In genomic region chr15:90482124-90483011, GRCh38 we compare ENCODE assay signal across 9 cellular contexts. TPM values are rescaled to one million over a fixed set of nuclear protein-coding genes. Genes with fewer than 3 reads are reported as not detected.
DNase-seq lines count a peak whose midpoint lies in the region; ATAC-seq, FAIRE-seq and TF ChIP-seq lines count a peak whose summit lies in the region.
"Had no signal": no experiment of that assay in that cellular context is flagged by ENCODE, and none has a peak within 500 bp of the region (broad histone marks: within the 10 kb centered on the region; RNA-seq: fewer than 3 reads in every experiment).

No MANE protein-coding gene starts in this region.

- H3K23ac ChIP-seq in IMR-90 (ENCODE audit: low read depth, low read length): no peak overlapping the region

- no peak overlapping the region for H3K18ac ChIP-seq in IMR-90 (ENCODE audit: low read depth, low read length)

- no peak overlapping the region for H2AK9ac ChIP-seq in IMR-90 (replicated peaks; ENCODE audit: low read depth, low read length, poor library complexity)

- H3K4me3 ChIP-seq in IMR-90 (ENCODE audit: insufficient read depth, low read depth, low read length) (no peak overlapping the region), spleen (no peak overlapping the region)

- H3K14ac ChIP-seq in IMR-90 (replicated peaks; ENCODE audit: low read depth, low read length): no peak overlapping the region

- no peak overlapping the region for H4K91ac ChIP-seq in IMR-90 (ENCODE audit: insufficient read depth, low read depth, low read length)

- H4K8ac ChIP-seq in IMR-90 (ENCODE audit: low read depth in 2 of 2, low read length in 2 of 2): no peak overlapping the region

- H3K27ac ChIP-seq in IMR-90 (ENCODE audit: insufficient read depth, low read length) (no peak overlapping the region), spleen (peak overlapping the region in 2 of 8 donors; percentile 1 to 31)

- no peak overlapping the region for H3K4me2 ChIP-seq in IMR-90 (ENCODE audit: low read depth, low read length)

- H3K27me3 Mint-ChIP-seq in brain: no peaks in the 10 kb centered on the region
- H3K27me3 Mint-ChIP-seq: activated B cell treated with CpG ODN at 0.5 μM for 24 hours had no signal

- FAIRE-seq in D721Med (lab: Jason Lieb, UNC): peak; percentile 32
- no peak for FAIRE-seq in H54 (lab: Jason Lieb, UNC)

- H4K5ac ChIP-seq in IMR-90 (ENCODE audit: low read depth, low read length): no peak overlapping the region

- no peaks in the 10 kb centered on the region for H4K20me1 ChIP-seq in IMR-90 (ENCODE audit: insufficient read depth, low read length)

- intact Hi-C loops in IMR-90 (cut with micrococcal nuclease) (loop anchor here (1.0 to 5.0 kb wide), 3 partner anchors 45 to 162 kb away; no protein-coding TSS in a partner anchor), spleen (cut with DNase I; ENCODE audit: low total_unique reads) (loop anchor here (2.0 kb wide), 1 partner anchor 162 kb away; no protein-coding TSS in a partner anchor)

- TF ChIP-seq CTCF in D721Med (IDR thresholded peaks at IDR 0.05; ENCODE audit: insufficient read depth, missing control alignments): peak; percentile 70
- peak; percentile 77 for TF ChIP-seq CTCF in IMR-90 (conservative IDR thresholded peaks at IDR 0.05; ENCODE audit: low read depth, low read length)
- TF ChIP-seq CTCF in brain (conservative IDR thresholded peaks at IDR 0.05): peak; percentile 91 to 93
- TF ChIP-seq CTCF in spleen (IDR thresholded peaks at IDR 0.05 in 8 of 11, conservative IDR thresholded peaks at IDR 0.05 in 3 of 11): peak in 10 of 11 experiments; percentile 33 to 82 (median 74)

- TF ChIP-seq POLR2A in IMR-90 (IDR thresholded peaks at IDR 0.05; ENCODE audit: low read depth, low read length): no peak
- TF ChIP-seq POLR2A in spleen (IDR thresholded peaks at IDR 0.05): no peak
- no peak for TF ChIP-seq POLR2A in H54 (IDR thresholded peaks at IDR 0.05; ENCODE audit: low read depth, low read length)

- no peak overlapping the region for H3K4ac ChIP-seq in IMR-90 (ENCODE audit: low read depth, low read length)

- BruUV-seq in IMR-90 (replicated peaks; lab: Mats Ljungman, UMichigan): no TSS peak

- peak; percentile 80 for ATAC-seq in IMR-90 (ENCODE audit: low read depth)
- no peak for ATAC-seq in GM21367 (IDR thresholded peaks at IDR 0.05; ENCODE audit: unreplicated experiment)

- 50% methylated on average over 2 of the region's 7 CpGs; no CpG with 5 or more reads in 1 of the 2 experiments for WGBS in IMR-90 (ENCODE audit: extremely low coverage in 2 of 2, insufficient read length in 1 of 2), 2 experiments
- 63 to 72% (median 67%) methylated on average over 7 of the region's 7 CpGs for WGBS in spleen, 5 donors

- H3K56ac ChIP-seq in IMR-90 (ENCODE audit: extremely low read depth, insufficient read depth, low read length): no peak overlapping the region

- H3K79me1 ChIP-seq in IMR-90 (ENCODE audit: low read depth in 1 of 2, low read length in 2 of 2): peaks cover 14 to 50% of the 10 kb centered on the region in 2 experiments

- H3K9me3 ChIP-seq in IMR-90 (ENCODE audit: control insufficient read depth, insufficient read depth, low read length): no peaks in the 10 kb centered on the region
- H3K9me3 ChIP-seq in spleen: no peaks in the 10 kb centered on the region

- no peaks in the 10 kb centered on the region for H3K9me3 Mint-ChIP-seq in brain
- H3K9me3 Mint-ChIP-seq: activated B cell treated with CpG ODN at 0.5 μM for 24 hours had no signal

- no peak overlapping the region for H2AFZ ChIP-seq in IMR-90 (replicated peaks; ENCODE audit: low read length, poor library complexity)

- DNase-seq in D721Med (ENCODE audit: insufficient read length, low spot score) (no peak), IMR-90 (peak; percentile 66), SW 1271 (lab: John Stamatoyannopoulos, UW) (peak; percentile 33 to 82), iPS DF 4.7 (ENCODE audit: extremely low read depth, low spot score) (peak; percentile 7), spleen (no peak), H54 (ENCODE audit: insufficient read length, low spot score) (no peak)
- DNase-seq: activated B cell treated with CpG ODN at 0.5 μM for 24 hours had no signal

- H2BK120ac ChIP-seq in IMR-90 (ENCODE audit: low read depth, low read length): no peak overlapping the region

- no peak overlapping the region for H2AK5ac ChIP-seq in IMR-90 (ENCODE audit: low read depth, low read length)

- H3K4me1 ChIP-seq in IMR-90 (ENCODE audit: control insufficient read depth, insufficient read depth, low read length): no peaks in the 10 kb centered on the region
- H3K4me1 ChIP-seq in spleen: peaks cover 0 to 50% (median 33%) of the 10 kb centered on the region in 6 donors

- peak; percentile 89 for TF ChIP-seq RAD21 in IMR-90 (IDR thresholded peaks at IDR 0.05; ENCODE audit: low read length)

- no peak overlapping the region for H3K4me3 Mint-ChIP-seq in brain
- H3K4me3 Mint-ChIP-seq: activated B cell treated with CpG ODN at 0.5 μM for 24 hours had no signal

- H3K36me3 Mint-ChIP-seq in brain: peaks cover 68% of the 10 kb centered on the region

- H2BK15ac ChIP-seq in IMR-90 (ENCODE audit: low read depth, low read length): no peak overlapping the region

- POLR2A ChIA-PET in IMR-90 (lab: Charles Lee; ENCODE audit: unreplicated experiment): no interaction called here

- CTCF ChIA-PET in IMR-90 (lab: Yijun Ruan, JAX): interaction anchor here (0.5 to 3.3 kb wide), 8 partner anchors 15 to 248 kb away, joined by 3 to 34 read pairs (median 4); partner anchors contain the start of genes CIB1 and GDPGP1

- H3K9me1 ChIP-seq in IMR-90 (ENCODE audit: insufficient read depth, low read length): peaks cover under 1% of the 10 kb centered on the region; the same call in 1 of the 2 replicates

- H2BK20ac ChIP-seq in IMR-90 (ENCODE audit: low read depth, low read length): no peak overlapping the region

- no peak overlapping the region for H2BK5ac ChIP-seq in IMR-90 (ENCODE audit: low read depth, low read length, poor library complexity, severe bottlenecking)

- dilution Hi-C loops in IMR-90 (cut with HindIII; ENCODE audit: low sequenced_read_pairs, unreplicated experiment): no loop called here

- H3K4me1 Mint-ChIP-seq in brain: no peaks in the 10 kb centered on the region

- in situ Hi-C loops in IMR-90 (cut with MboI; ENCODE audit: low sequenced_read_pairs): no loop called here

- H3K36me3 ChIP-seq in IMR-90 (ENCODE audit: control insufficient read depth, insufficient read depth, low read length) (peaks cover 48% of the 10 kb centered on the region), spleen (peaks cover 8 to 100% (median 82%) of the 10 kb centered on the region in 6 donors)

- no peak overlapping the region for H3K9ac ChIP-seq in IMR-90 (ENCODE audit: low read depth, low read length)

- H3K27ac Mint-ChIP-seq in brain: no peak overlapping the region

- no peaks in the 10 kb centered on the region for H3K27me3 ChIP-seq in IMR-90 (ENCODE audit: control insufficient read depth, insufficient read depth, low read length)
- H3K27me3 ChIP-seq in spleen (replicated peaks in 1 of 7): no peaks in the 10 kb centered on the region

TF ChIP-seq in IMR-90, 13 proteins besides CTCF, POLR2A, EP300 and RAD21:
- TF ChIP-seq SMC3 (IDR thresholded peaks at IDR 0.05; ENCODE audit: low read depth, low read length) (peak; percentile 89), RFX5 (IDR thresholded peaks at IDR 0.05; ENCODE audit: low read depth, low read length) (no peak), MXI1 (IDR thresholded peaks at IDR 0.05; ENCODE audit: borderline replicate concordance, low read depth, low read length) (no peak), RCOR1 (IDR thresholded peaks at IDR 0.05; ENCODE audit: insufficient replicate concordance, low read length) (no peak), MAFK (IDR thresholded peaks at IDR 0.05; ENCODE audit: low read depth, low read length) (no peak), MAZ (IDR thresholded peaks at IDR 0.05; ENCODE audit: borderline replicate concordance, low read depth, low read length) (no peak), ELK1 (IDR thresholded peaks at IDR 0.05; ENCODE audit: borderline replicate concordance, low read depth, low read length) (no peak), CHD1 (IDR thresholded peaks at IDR 0.05; ENCODE audit: low read depth, low read length) (no peak), USF2 (IDR thresholded peaks at IDR 0.05; ENCODE audit: low read depth, low read length) (no peak)

RNA-seq across cellular contexts. Expression of gene CRTC3, which starts 47.4 kb away (rescaled TPM):
- total RNA-seq in IMR-90 (2012; rRNA removed) (4.7 and 6.7 TPM in 2 replicates), spleen (10 to 100 TPM; 34.8 to 51.2 (median 46.2) TPM)
- polyA plus RNA-seq in IMR-90 (2012; rRNA removed) (14.8 and 17.3 TPM in 2 replicates), brain (ENCODE audit: insufficient read depth, low read depth, low replicate concordance) (37.2 TPM), spleen (10 to 100 TPM in 1 of 3 donors, 1 to 10 TPM in 2; 7.7 to 11.6 (median 8.5) TPM)
- 7.9 and 10.2 TPM in 2 replicates for polyA plus RNA-seq in IMR-90 (2012; cell fraction: cytosol; rRNA removed)
- 34.6 and 47.3 TPM in 2 replicates for polyA plus RNA-seq in IMR-90 (2012; cell fraction: nucleus; rRNA removed; ENCODE audit: low replicate concordance)

Comparison
In these comparisons a context has a peak if more than half of its experiments do, and no peak if none do; other contexts are left out.
1. DNase-seq: peak in IMR-90 (single experiment), SW 1271 (2 of 2) and iPS DF 4.7 (single experiment); none in D721Med (single experiment), spleen (single experiment) and H54 (single experiment).
2. Peak in every context shown above with its lines, with median percentiles within 50 percentile points of each other: CTCF ChIP-seq.